Comparison of ENCODE assay signal across 9 cellular contexts in genomic region chr3:37863552-37863865, GRCh38. TPM values are rescaled to one million over a fixed set of nuclear protein-coding genes. Genes with fewer than 3 reads are reported as not detected.
DNase-seq lines count a peak whose midpoint lies in the region; ATAC-seq and TF ChIP-seq lines count a peak whose summit lies in the region.
"Had no signal": no experiment of that assay in that cellular context is flagged by ENCODE, and none has a peak within 500 bp of the region (broad histone marks: within the 10 kb centered on the region; RNA-seq: fewer than 3 reads in every experiment).

No MANE protein-coding gene starts in this region.

- POLR2A ChIA-PET in naive thymus-derived CD8-positive, alpha-beta T cell (lab: Charles Lee): interaction anchor here (0.8 kb wide), 1 partner anchor 19 kb away, joined by 3 read pairs; no protein-coding TSS in a partner anchor

- peaks cover 0 to 6% (median 5%) of the 10 kb centered on the region in 5 donors for H3K27me3 Mint-ChIP-seq in naive thymus-derived CD8-positive, alpha-beta T cell

- peak overlapping the region; percentile 82 for H3K4me3 ChIP-seq in left ventricle myocardium inferior
- H3K4me3 ChIP-seq in dorsolateral prefrontal cortex: peak overlapping the region in 58 of 59 donors; percentile 48 to 84 (median 72)
- H3K4me3 ChIP-seq in vagina: peak overlapping the region; percentile 80 to 86

- H3K36me3 ChIP-seq in left ventricle myocardium inferior: no peaks in the 10 kb centered on the region
- H3K36me3 ChIP-seq in vagina: no peaks in the 10 kb centered on the region

- ATAC-seq in Right ventricle myocardium superior (ENCODE audit: poor library complexity): no peak
- ATAC-seq in naive thymus-derived CD8-positive, alpha-beta T cell: no peak

- DNase-seq in left ventricle myocardium inferior (no peak), Right ventricle myocardium superior (no peak), dorsolateral prefrontal cortex (no peak), vagina (ENCODE audit: extremely low spot score in 2 of 2) (no peak), HUDEP-2 (lab: John Stamatoyannopoulos, UW; ENCODE audit: unreplicated experiment in 76 of 76) (no peak), GM20000 (ENCODE audit: low spot score) (no peak), DMS 273 (lab: John Stamatoyannopoulos, UW; ENCODE audit: unreplicated experiment) (no peak)
- DNase-seq in naive thymus-derived CD8-positive, alpha-beta T cell: no peak
- DNase-seq: activated CD4-positive, alpha-beta T cell treated with anti-CD3 and anti-CD28 coated beads, Interleukin-2, amount 50 U/mL, for 1 hour had no signal

- no peaks in the 10 kb centered on the region for H3K9me3 Mint-ChIP-seq in naive thymus-derived CD8-positive, alpha-beta T cell

- intact Hi-C loops in left ventricle myocardium inferior (cut with micrococcal nuclease): no loop called here
- intact Hi-C loops in Right ventricle myocardium superior (cut with DNase I): no loop called here
- intact Hi-C loops in dorsolateral prefrontal cortex (cut with DNase I): no loop called here
- intact Hi-C loops in vagina (cut with DNase I): no loop called here

- peak overlapping the region in 7 of 10 donors; percentile 36 to 93 (median 87) for H3K4me3 Mint-ChIP-seq in naive thymus-derived CD8-positive, alpha-beta T cell

- no peaks in the 10 kb centered on the region for H3K36me3 Mint-ChIP-seq in naive thymus-derived CD8-positive, alpha-beta T cell

- H3K27me3 ChIP-seq in left ventricle myocardium inferior (ENCODE audit: low read depth) (no peaks in the 10 kb centered on the region), dorsolateral prefrontal cortex (no peaks in the 10 kb centered on the region), vagina (no peaks in the 10 kb centered on the region)

- H3K4me1 ChIP-seq in left ventricle myocardium inferior (peaks cover 58% of the 10 kb centered on the region), vagina (peaks cover 55% of the 10 kb centered on the region)

- peaks cover 19 to 35% (median 22%) of the 10 kb centered on the region in 4 donors for H3K4me1 Mint-ChIP-seq in naive thymus-derived CD8-positive, alpha-beta T cell

- H3K27ac ChIP-seq in left ventricle myocardium inferior (replicated peaks): peak overlapping the region; percentile 90
- H3K27ac ChIP-seq in dorsolateral prefrontal cortex: peak overlapping the region in 58 of 59 donors; percentile 42 to 97 (median 86)
- H3K27ac ChIP-seq in vagina: peak overlapping the region; percentile 83

- H3K9me3 ChIP-seq in left ventricle myocardium inferior (replicated peaks): peaks cover 7% of the 10 kb centered on the region
- H3K9me3 ChIP-seq in vagina: no peaks in the 10 kb centered on the region

- no peak for TF ChIP-seq POLR2A in vagina (IDR thresholded peaks at IDR 0.05)

- TF ChIP-seq CTCF in left ventricle myocardium inferior (IDR thresholded peaks at IDR 0.05; ENCODE audit: borderline replicate concordance): no peak
- no peak for TF ChIP-seq CTCF in dorsolateral prefrontal cortex (IDR thresholded peaks at IDR 0.05 in 54 of 56, conservative IDR thresholded peaks at IDR 0.05 in 2 of 56; ENCODE audit: low read depth in 1 of 56, partially characterized antibody in 56 of 56)
- TF ChIP-seq CTCF in vagina (IDR thresholded peaks at IDR 0.05): no peak
- TF ChIP-seq CTCF in GM20000 (IDR thresholded peaks at IDR 0.05; ENCODE audit: extremely low read depth, missing control alignments): no peak

- no peak overlapping the region for H3K27ac Mint-ChIP-seq in naive thymus-derived CD8-positive, alpha-beta T cell

RNA-seq across cellular contexts. Expression of gene CTDSPL, which starts 1.8 kb away (rescaled TPM):
- total RNA-seq in left ventricle myocardium inferior (56.3 TPM), Right ventricle myocardium superior (46.0 TPM), dorsolateral prefrontal cortex (10 to 100 TPM; 22.0 to 78.0 (median 36.6) TPM), vagina (28.0 TPM)
- under 1 TPM; 0.58 to 0.99 TPM for total RNA-seq in naive thymus-derived CD8-positive, alpha-beta T cell
- polyA plus RNA-seq in naive thymus-derived CD8-positive, alpha-beta T cell: under 1 TPM; 0.26 to 0.45 (median 0.32) TPM

Comparison
In these comparisons a context has a peak if more than half of its experiments do, and no peak if none do; other contexts are left out.
1. RNA of gene CTDSPL, which starts 1.8 kb away (total RNA-seq): 56.3 TPM in left ventricle myocardium inferior (single experiment), 46.0 TPM in Right ventricle myocardium superior (single experiment), 22.0 to 78.0 TPM in dorsolateral prefrontal cortex and 28.0 TPM in vagina (single experiment); 0.58 to 0.99 TPM in naive thymus-derived CD8-positive, alpha-beta T cell; every median in the first group is over 10 times any median in the second.
2. Peak in every context shown above with its lines, with median percentiles within 50 percentile points of each other: H3K27ac ChIP-seq and H3K4me3 ChIP-seq.